In the genomic region with DNA sequence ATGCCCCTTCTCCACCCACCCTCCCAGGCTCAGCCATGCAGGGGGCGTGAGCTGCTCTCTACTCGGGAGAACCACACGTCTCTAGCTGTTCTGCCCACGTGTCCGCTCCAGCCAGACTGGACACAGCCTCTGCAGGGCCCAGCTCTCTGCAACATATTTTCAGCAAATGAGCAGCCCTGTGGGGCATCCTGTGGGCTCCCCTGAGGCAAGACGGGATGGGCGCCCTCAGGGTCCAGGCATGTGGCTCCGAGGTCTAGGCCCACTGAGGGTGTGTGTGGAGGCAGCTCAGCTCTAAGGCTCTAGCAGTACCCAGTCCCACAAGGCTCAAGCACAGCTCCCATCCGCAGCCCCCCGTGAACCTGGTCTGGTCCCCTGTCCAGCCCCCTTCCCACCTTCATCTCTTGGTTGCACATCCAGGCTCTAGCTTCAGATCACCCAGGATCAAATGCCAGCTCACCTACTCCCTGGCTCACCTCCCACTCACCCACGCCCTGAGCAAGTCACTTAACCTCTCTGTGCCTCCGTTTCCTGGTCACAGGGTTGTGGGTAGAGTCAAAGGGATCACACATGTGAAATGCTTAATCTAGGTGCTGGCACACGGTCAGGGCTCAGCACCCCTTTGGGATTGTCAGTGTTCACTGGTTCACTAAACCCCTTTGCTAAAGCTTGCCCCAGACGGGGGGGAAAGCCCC, we compare ENCODE assay signal across 25 cellular contexts. TPM values are rescaled to one million over a fixed set of nuclear protein-coding genes. Genes with fewer than 3 reads are reported as not detected.
DNase-seq lines count a peak whose midpoint lies in the region; ATAC-seq and TF ChIP-seq lines count a peak whose summit lies in the region.
"Had no signal": no experiment of that assay in that cellular context is flagged by ENCODE, and none has a peak within 500 bp of the region (broad histone marks: within the 10 kb centered on the region; RNA-seq: fewer than 3 reads in every experiment).

No MANE protein-coding gene starts in this region.

- WGBS in heart left ventricle, 4 donors, result 79 to 84% (median 83%) methylated on average over 14 of the region's 14 CpGs
- 91% methylated on average over 14 of the region's 14 CpGs for WGBS in prostate gland

- H3K36me3 ChIP-seq in cardiac muscle cell, result no peaks in the 10 kb centered on the region
- no peaks in the 10 kb centered on the region for H3K36me3 ChIP-seq in heart left ventricle
- no peaks in the 10 kb centered on the region for H3K36me3 ChIP-seq in prostate gland
- no peaks in the 10 kb centered on the region for H3K36me3 ChIP-seq in brain microvascular endothelial cell (replicated peaks)
- H3K36me3 ChIP-seq: left ventricle myocardium inferior had no signal

- peak overlapping the region; percentile 21 for H3K27ac ChIP-seq in cardiac muscle cell
- H3K27ac ChIP-seq in heart left ventricle, result no peak overlapping the region
- no peak overlapping the region for H3K27ac ChIP-seq in prostate gland
- H3K27ac ChIP-seq in brain microvascular endothelial cell, result no peak overlapping the region
- H3K27ac ChIP-seq: 22Rv1, KMS-11, left ventricle myocardium inferior, testis had no signal

- H3K9me3 ChIP-seq in cardiac muscle cell (ENCODE audit: low read depth) (no peaks in the 10 kb centered on the region), heart left ventricle (no peaks in the 10 kb centered on the region), prostate gland (no peaks in the 10 kb centered on the region)
- H3K9me3 ChIP-seq: left ventricle myocardium inferior, testis had no signal

- no peak for TF ChIP-seq POLR2A in heart left ventricle (IDR thresholded peaks at IDR 0.05)
- no peak for TF ChIP-seq POLR2A in prostate gland (IDR thresholded peaks at IDR 0.05)

- peaks cover 8% of the 10 kb centered on the region for H3K9me3 Mint-ChIP-seq in T-helper 1 cell treated with Interleukin-12 subunit alpha and Interleukin-12 subunit beta and Interleukin-4 antibody, amounts not matched to agents 30 μg/mL and 1 μg/mL, for 36 hours
- H3K9me3 Mint-ChIP-seq in activated T-helper 17 cell treated with anti-CD3 and anti-CD28 coated beads, Interleukin-2, amount 50 U/mL, for 72 hours, result no peaks in the 10 kb centered on the region
- H3K9me3 Mint-ChIP-seq: naive B cell; stimulated activated memory B cell treated with anti-CD40 and anti-IgM and Interleukin-4, amounts not matched to agents 10 μg/mL and 1 μg/mL and 100 μg/mL, for 72 hours had no signal

- intact Hi-C loops in heart left ventricle (cut with DNase I), result no loop called here
- intact Hi-C loops in prostate gland (cut with DNase I), result loop anchor here (10.0 kb wide), 1 partner anchor 107 kb away; a partner anchor contains a TSS

- no peak overlapping the region for H3K4me3 Mint-ChIP-seq in T-helper 1 cell treated with Interleukin-12 subunit alpha and Interleukin-12 subunit beta and Interleukin-4 antibody, amounts not matched to agents 30 μg/mL and 1 μg/mL, for 36 hours
- peak overlapping the region; percentile 1 for H3K4me3 Mint-ChIP-seq in activated T-helper 17 cell treated with anti-CD3 and anti-CD28 coated beads, Interleukin-2, amount 50 U/mL, for 72 hours
- H3K4me3 Mint-ChIP-seq: CD8-positive, alpha-beta T cell; naive B cell; stimulated activated memory B cell treated with anti-CD40 and anti-IgM and Interleukin-4, amounts not matched to agents 10 μg/mL and 1 μg/mL and 100 μg/mL, for 72 hours had no signal

- no peaks in the 10 kb centered on the region for H3K4me1 ChIP-seq in cardiac muscle cell (ENCODE audit: low read depth)
- peaks cover 0 to 10% (median 4%) of the 10 kb centered on the region in 12 donors for H3K4me1 ChIP-seq in heart left ventricle
- no peaks in the 10 kb centered on the region for H3K4me1 ChIP-seq in prostate gland (replicated peaks)
- H3K4me1 ChIP-seq: testis had no signal

- ATAC-seq in heart left ventricle, result no peak
- ATAC-seq in activated T-helper 17 cell treated with anti-CD3 and anti-CD28 coated beads, Interleukin-2, amount 50 U/mL, for 72 hours (replicated peaks), result peak; percentile 81
- ATAC-seq: activated CD4-positive, CD25-positive, alpha-beta regulatory T cell treated with anti-CD3 and anti-CD28 coated beads, Interleukin-2, amount 50 U/mL, for 24 hours; CD8-positive, alpha-beta T cell; GM12878; stimulated activated memory B cell treated with anti-CD40 and anti-IgM and Interleukin-4, amounts not matched to agents 10 μg/mL and 1 μg/mL and 100 μg/mL, for 72 hours had no signal

- in situ Hi-C loops in brain microvascular endothelial cell (cut with HindIII; ENCODE audit: low pct_ligation_motif_present, low sequenced_read_pairs), result no loop called here

- no peaks in the 10 kb centered on the region for H3K27me3 ChIP-seq in cardiac muscle cell
- no peaks in the 10 kb centered on the region for H3K27me3 ChIP-seq in heart left ventricle
- no peaks in the 10 kb centered on the region for H3K27me3 ChIP-seq in prostate gland (replicated peaks; ENCODE audit: insufficient read depth)
- peaks cover 6% of the 10 kb centered on the region for H3K27me3 ChIP-seq in brain microvascular endothelial cell (replicated peaks)
- H3K27me3 ChIP-seq: testis had no signal

- H3K4me1 Mint-ChIP-seq in T-helper 1 cell treated with Interleukin-12 subunit alpha and Interleukin-12 subunit beta and Interleukin-4 antibody, amounts not matched to agents 30 μg/mL and 1 μg/mL, for 36 hours (ENCODE audit: low read depth), result peaks cover 31% of the 10 kb centered on the region
- peaks cover 15% of the 10 kb centered on the region for H3K4me1 Mint-ChIP-seq in activated T-helper 17 cell treated with anti-CD3 and anti-CD28 coated beads, Interleukin-2, amount 50 U/mL, for 72 hours

- no peaks in the 10 kb centered on the region for H3K27me3 Mint-ChIP-seq in T-helper 1 cell treated with Interleukin-12 subunit alpha and Interleukin-12 subunit beta and Interleukin-4 antibody, amounts not matched to agents 30 μg/mL and 1 μg/mL, for 36 hours (ENCODE audit: low read depth)
- H3K27me3 Mint-ChIP-seq in activated T-helper 17 cell treated with anti-CD3 and anti-CD28 coated beads, Interleukin-2, amount 50 U/mL, for 72 hours, result no peaks in the 10 kb centered on the region

- H3K27ac Mint-ChIP-seq in T-helper 1 cell treated with Interleukin-12 subunit alpha and Interleukin-12 subunit beta and Interleukin-4 antibody, amounts not matched to agents 30 μg/mL and 1 μg/mL, for 36 hours, result peak overlapping the region; percentile 68
- H3K27ac Mint-ChIP-seq in activated T-helper 17 cell treated with anti-CD3 and anti-CD28 coated beads, Interleukin-2, amount 50 U/mL, for 72 hours, result peak overlapping the region; percentile 7
- H3K27ac Mint-ChIP-seq: activated T-helper 2 cell treated with anti-CD3 and anti-CD28 coated beads, Interferon-gamma antibody, Interleukin-2, Interleukin-4, amounts not matched to agents 10 μg/mL and 5 μg/mL and 100 μg/mL, durations not matched to agents 14 hours and 24 hours and 36 hours; CD8-positive, alpha-beta T cell; stimulated activated memory B cell treated with anti-CD40 and anti-IgM and Interleukin-4, amounts not matched to agents 10 μg/mL and 1 μg/mL and 100 μg/mL, for 72 hours had no signal

- DNase-seq in T-helper 1 cell (no peak), cardiac muscle cell (ENCODE audit: low read depth in 1 of 2, low spot score in 1 of 2) (no peak), heart left ventricle (no peak), prostate gland (ENCODE audit: low spot score) (no peak), brain microvascular endothelial cell (no peak)
- peak; percentile 37 for DNase-seq in stimulated activated CD8-positive, alpha-beta memory T cell treated with anti-CD3 and anti-CD28 coated beads, Interleukin-4, amount 100 ng/mL, for 48 hours
- DNase-seq: EL, islet precursor cell, left ventricle myocardium inferior, naive B cell, NCI-H1417 treated with DMSO at 0.1 percent for 48 hours, NCI-H2081 treated with DMSO at 0.1 percent for 48 hours, NCI-H226, NCI-H69, SHP77 treated with DMSO at 0.1 percent for 48 hours, testis had no signal

- TF ChIP-seq CTCF in cardiac muscle cell (IDR thresholded peaks at IDR 0.05; ENCODE audit: low read depth, low read length) (no peak), heart left ventricle (IDR thresholded peaks at IDR 0.05) (no peak), prostate gland (IDR thresholded peaks at IDR 0.05) (no peak), brain microvascular endothelial cell (IDR thresholded peaks at IDR 0.05; ENCODE audit: low read depth, low read length, missing control alignments) (no peak)

- H3K4me3 ChIP-seq in cardiac muscle cell (no peak overlapping the region), heart left ventricle (no peak overlapping the region), prostate gland (no peak overlapping the region), brain microvascular endothelial cell (ENCODE audit: low read depth, low read length) (no peak overlapping the region)
- H3K4me3 ChIP-seq: GM12878, left ventricle myocardium inferior, testis had no signal

- peaks cover 2% of the 10 kb centered on the region for H3K36me3 Mint-ChIP-seq in T-helper 1 cell treated with Interleukin-12 subunit alpha and Interleukin-12 subunit beta and Interleukin-4 antibody, amounts not matched to agents 30 μg/mL and 1 μg/mL, for 36 hours (ENCODE audit: low read depth)
- no peaks in the 10 kb centered on the region for H3K36me3 Mint-ChIP-seq in activated T-helper 17 cell treated with anti-CD3 and anti-CD28 coated beads, Interleukin-2, amount 50 U/mL, for 72 hours (ENCODE audit: low read depth)
- H3K36me3 Mint-ChIP-seq: CD8-positive, alpha-beta T cell; naive B cell; stimulated activated memory B cell treated with anti-CD40 and anti-IgM and Interleukin-4, amounts not matched to agents 10 μg/mL and 1 μg/mL and 100 μg/mL, for 72 hours had no signal

RNA-seq across cellular contexts. Expression of a gene that starts 57.8 kb away (rescaled TPM):
- total RNA-seq in cardiac muscle cell (46.4 and 48.8 TPM in 2 replicates), heart left ventricle (10 to 100 TPM; 12.1 to 25.7 (median 15.8) TPM), prostate gland (10 to 100 TPM; 43.9 to 47.3 TPM)
- polyA plus RNA-seq in cardiac muscle cell (5.7 and 6.4 TPM in 2 replicates), heart left ventricle (1 to 10 TPM; 5.2 to 8.0 TPM)
- total RNA-seq in activated T-helper 17 cell treated with anti-CD3 and anti-CD28 coated beads, Interleukin-2, amount 50 U/mL, for 72 hours, result 10 to 100 TPM; 61.2 to 72.5 TPM
